23 cellular contexts compared by ENCODE assay signal in genomic region chr3:123054422-123054821, GRCh38. TPM values are rescaled to one million over a fixed set of nuclear protein-coding genes. Genes with fewer than 3 reads are reported as not detected.
DNase-seq lines count a peak whose midpoint lies in the region; ATAC-seq and TF ChIP-seq lines count a peak whose summit lies in the region.
"Had no signal": no experiment of that assay in that cellular context is flagged by ENCODE, and none has a peak within 500 bp of the region (broad histone marks: within the 10 kb centered on the region; RNA-seq: fewer than 3 reads in every experiment).

No MANE protein-coding gene starts in this region.

- peaks cover 14% of the 10 kb centered on the region for H3K4me1 Mint-ChIP-seq in nephron
- H3K4me1 Mint-ChIP-seq: CD4-positive, CD25-positive, alpha-beta regulatory T cell had no signal

- peaks cover 18% of the 10 kb centered on the region for H3K27me3 Mint-ChIP-seq in nephron (ENCODE audit: low read depth)

- peak overlapping the region in 2 of 3 experiments; percentile 24 to 30 for H3K27ac Mint-ChIP-seq in nephron

- intact Hi-C loops in left ventricle myocardium superior (cut with micrococcal nuclease), result no loop called here
- intact Hi-C loops in Right ventricle myocardium inferior (cut with DNase I), result no loop called here
- intact Hi-C loops in aorta (cut with DNase I), result loop anchor here in 1 of 2 donors (10.0 kb wide), 1 partner anchor 70 kb away; no protein-coding TSS in a partner anchor

- no peaks in the 10 kb centered on the region for H3K4me1 ChIP-seq in aorta (ENCODE audit: control insufficient read depth in 1 of 2, insufficient read depth in 2 of 2, low read length in 2 of 2)

- 8 to 9% methylated on average over 4 of the region's 4 CpGs for WGBS in aorta, 2 donors

- H3K27ac ChIP-seq in coronary artery, result peak overlapping the region; percentile 30 to 65
- no peak overlapping the region for H3K27ac ChIP-seq in aorta (ENCODE audit: low read depth in 1 of 2, low read length in 2 of 2)
- H3K27ac ChIP-seq: BLaER1, KMS-11 had no signal

- no peaks in the 10 kb centered on the region for H3K36me3 ChIP-seq in aorta (ENCODE audit: control insufficient read depth in 1 of 2, insufficient read depth in 2 of 2, low read length in 1 of 2)
- H3K36me3 ChIP-seq: BLaER1 had no signal

- DNase-seq in left ventricle myocardium superior, result no peak
- DNase-seq in Right ventricle myocardium inferior (ENCODE audit: missing footprints), result no peak
- peak; percentile 69 for DNase-seq in coronary artery (ENCODE audit: low spot score)
- DNase-seq in aorta, result peak in 1 of 2 donors; percentile 62
- DNase-seq in AG08396 (ENCODE audit: low spot score), result no peak
- DNase-seq in HCEC 1CT, result no peak
- DNase-seq: CD4-positive, CD25-positive, alpha-beta regulatory T cell; DMS153; DND-41; IMR-90; NCI-H1092 treated with DMSO at 0.1 percent for 48 hours; NCI-H1436; NCI-H1930; NCI-H2107; NCI-H446; NCI-H524 treated with DMSO at 0.1 percent for 48 hours; NCI-H774; SK-N-SH had no signal

- no peaks in the 10 kb centered on the region for H3K36me3 Mint-ChIP-seq in nephron (ENCODE audit: low read depth)
- H3K36me3 Mint-ChIP-seq: CD4-positive, CD25-positive, alpha-beta regulatory T cell had no signal

- peak; percentile 15 for ATAC-seq in left ventricle myocardium superior
- ATAC-seq in Right ventricle myocardium inferior, result no peak
- ATAC-seq in aorta (ENCODE audit: low FRiP score), result peak; percentile 65
- ATAC-seq in HG03442 (IDR thresholded peaks at IDR 0.05; ENCODE audit: unreplicated experiment), result no peak

- no peak overlapping the region for H3K4me3 ChIP-seq in coronary artery
- no peak overlapping the region for H3K4me3 ChIP-seq in aorta (ENCODE audit: low read length in 2 of 2)
- H3K4me3 ChIP-seq: BLaER1 had no signal

- no peak for TF ChIP-seq CTCF in coronary artery (IDR thresholded peaks at IDR 0.05)
- TF ChIP-seq CTCF in nephron (IDR thresholded peaks at IDR 0.05; ENCODE audit: unreplicated experiment in 3 of 3), result no peak

- no peaks in the 10 kb centered on the region for H3K27me3 ChIP-seq in aorta (ENCODE audit: control insufficient read depth in 1 of 2, insufficient read depth in 2 of 2, low read length in 1 of 2)
- H3K27me3 ChIP-seq: BLaER1 had no signal

- H3K9me3 Mint-ChIP-seq in nephron, result no peaks in the 10 kb centered on the region

- H3K9me3 ChIP-seq in aorta (ENCODE audit: control insufficient read depth, low read length), result no peaks in the 10 kb centered on the region
- H3K9me3 ChIP-seq: BLaER1, SK-N-SH had no signal

- no peak overlapping the region for H3K4me3 Mint-ChIP-seq in nephron
- H3K4me3 Mint-ChIP-seq: CD4-positive, CD25-positive, alpha-beta regulatory T cell had no signal

RNA-seq across cellular contexts. Expression of gene PDIA5, which starts 12.4 kb away (rescaled TPM):
- total RNA-seq in left ventricle myocardium superior (4.8 TPM), Right ventricle myocardium inferior (5.7 TPM), aorta (10 to 100 TPM; 38.4 to 50.4 TPM)
- 10 to 100 TPM in 1 of 2 donors, 1 to 10 TPM in 1; 8.6 to 22.3 TPM for polyA plus RNA-seq in aorta

RNA-seq across cellular contexts. Expression of gene SEMA5B, which starts 26.9 kb away (rescaled TPM):
- 4.2 TPM for total RNA-seq in left ventricle myocardium superior
- 5.2 TPM for total RNA-seq in Right ventricle myocardium inferior
- 1 to 10 TPM in 1 of 2 donors, under 1 TPM in 1; 0.81 to 4.9 TPM for total RNA-seq in aorta
- 1 to 10 TPM in 1 of 2 donors, under 1 TPM in 1; under 0.01 to 1.0 TPM for polyA plus RNA-seq in aorta
- total RNA-seq: A172; CD4-positive, CD25-positive, alpha-beta regulatory T cell; IMR-90 had no signal
- polyA plus RNA-seq: IMR-90 had no signal

Comparison
In these comparisons a context has a peak if more than half of its experiments do, and no peak if none do; other contexts are left out.
1. ATAC-seq: peak in left ventricle myocardium superior (single experiment) and aorta (single experiment); none in Right ventricle myocardium inferior (single experiment) and HG03442 (single experiment).
2. H3K27ac ChIP-seq: peak in coronary artery (2 of 2); none in aorta (0 of 2).